In genomic region chr3:138593488-138594149, GRCh38 we compare ENCODE assay signal across 8 cellular contexts. TPM values are rescaled to one million over a fixed set of nuclear protein-coding genes. Genes with fewer than 3 reads are reported as not detected.
DNase-seq lines count a peak whose midpoint lies in the region; ATAC-seq and TF ChIP-seq lines count a peak whose summit lies in the region.

No MANE protein-coding gene starts in this region.

- peak overlapping the region; percentile 88 for H3K27ac ChIP-seq in CD4-positive, CD25-positive, alpha-beta regulatory T cell (ENCODE audit: insufficient read depth, low read length, poor library complexity, severe bottlenecking)
- H3K27ac ChIP-seq in OCI-LY7 (ENCODE audit: low read depth, low read length, poor library complexity, severe bottlenecking) (peak overlapping the region; percentile 83), neural progenitor cell (no peak overlapping the region)

- no peaks in the 10 kb centered on the region for H3K9me3 Mint-ChIP-seq in CD4-positive, CD25-positive, alpha-beta regulatory T cell
- H3K9me3 Mint-ChIP-seq in endothelial cell (ENCODE audit: unreplicated experiment) = no peaks in the 10 kb centered on the region
- H3K9me3 Mint-ChIP-seq in neural progenitor cell = no peaks in the 10 kb centered on the region

- peaks cover 14% of the 10 kb centered on the region for H3F3A ChIP-seq in neural progenitor cell (ENCODE audit: low read depth)

- POLR2A ChIA-PET in OCI-LY7 (lab: Charles Lee) = interaction anchor here (0.6 to 3.5 kb wide), 11 partner anchors 8 to 336 kb away, joined by 3 to 18 read pairs (median 3); no protein-coding TSS in a partner anchor

- no peaks in the 10 kb centered on the region for H3K79me2 ChIP-seq in OCI-LY7 (ENCODE audit: insufficient read depth, low read depth, low read length)
- peaks cover 17% of the 10 kb centered on the region for H3K79me2 ChIP-seq in neural progenitor cell (ENCODE audit: low read depth)

- H3K36me3 ChIP-seq in CD4-positive, CD25-positive, alpha-beta regulatory T cell (ENCODE audit: control insufficient read depth, insufficient read depth, low read length) = no peaks in the 10 kb centered on the region
- H3K36me3 ChIP-seq in OCI-LY7 (ENCODE audit: insufficient read depth, low read length) (no peaks in the 10 kb centered on the region), neural progenitor cell (no peaks in the 10 kb centered on the region)

- H3K36me3 Mint-ChIP-seq in CD4-positive, CD25-positive, alpha-beta regulatory T cell = peaks cover 7% of the 10 kb centered on the region
- H3K36me3 Mint-ChIP-seq in endothelial cell (ENCODE audit: low read depth, unreplicated experiment) (no peaks in the 10 kb centered on the region), neural progenitor cell (no peaks in the 10 kb centered on the region)

- peaks cover 4 to 18% (median 8%) of the 10 kb centered on the region in 4 donors for H3K4me1 Mint-ChIP-seq in CD4-positive, CD25-positive, alpha-beta regulatory T cell
- H3K4me1 Mint-ChIP-seq in endothelial cell (ENCODE audit: unreplicated experiment) (peaks cover 4% of the 10 kb centered on the region), neural progenitor cell (peaks cover 12% of the 10 kb centered on the region)

- intact Hi-C loops in OCI-LY7 (cut with micrococcal nuclease; ENCODE audit: unreplicated experiment) = loop anchor here (1.0 to 10.0 kb wide), 6 partner anchors 93 to 529 kb away; partner anchors contain the start of genes DBR1 and PIK3CB

- peak overlapping the region in 2 of 3 donors; percentile 94 to 95 for H3K27ac Mint-ChIP-seq in CD4-positive, CD25-positive, alpha-beta regulatory T cell
- no peak overlapping the region for H3K27ac Mint-ChIP-seq in endothelial cell (ENCODE audit: unreplicated experiment)
- no peak overlapping the region for H3K27ac Mint-ChIP-seq in neural progenitor cell

- H3K4me3 Mint-ChIP-seq in CD4-positive, CD25-positive, alpha-beta regulatory T cell = peak overlapping the region; percentile 91 to 96 (median 93)
- peak overlapping the region; percentile 91 for H3K4me3 Mint-ChIP-seq in endothelial cell (ENCODE audit: unreplicated experiment)
- H3K4me3 Mint-ChIP-seq in neural progenitor cell = peak overlapping the region; percentile 95

- CTCF ChIA-PET in OCI-LY7 (lab: Charles Lee; ENCODE audit: unreplicated experiment) = interaction anchor here (1.6 to 2.8 kb wide), 2 partner anchors 319 to 322 kb away, joined by 4 to 37 read pairs; no protein-coding TSS in a partner anchor

- H3K9me3 ChIP-seq in CD4-positive, CD25-positive, alpha-beta regulatory T cell (ENCODE audit: control insufficient read depth in 2 of 2, low read length in 2 of 2) = peaks cover 0 to 4% of the 10 kb centered on the region in 2 experiments
- H3K9me3 ChIP-seq in OCI-LY7 (ENCODE audit: low read length) (peaks cover 3% of the 10 kb centered on the region; the same call in 1 of the 2 replicates), neural progenitor cell (ENCODE audit: low read depth) (no peaks in the 10 kb centered on the region)

- BruUV-seq in OCI-LY7 (replicated peaks; lab: Mats Ljungman, UMichigan) = TSS peak; percentile 75

- H2AFZ ChIP-seq in OCI-LY7 (ENCODE audit: low read length) = peak overlapping the region; percentile 98
- peak overlapping the region; percentile 91 for H2AFZ ChIP-seq in neural progenitor cell (replicated peaks)

- ATAC-seq in CD4-positive, CD25-positive, alpha-beta regulatory T cell (ENCODE audit: low read depth in 2 of 2) = no peak
- ATAC-seq in GM21515 (IDR thresholded peaks at IDR 0.05; ENCODE audit: unreplicated experiment) = no peak

- no peaks in the 10 kb centered on the region for H3K9me2 ChIP-seq in OCI-LY7 (ENCODE audit: insufficient read depth, low read length)

- H3K27me3 ChIP-seq in CD4-positive, CD25-positive, alpha-beta regulatory T cell (ENCODE audit: control insufficient read depth, insufficient read depth, low read length) = no peaks in the 10 kb centered on the region
- H3K27me3 ChIP-seq in neural progenitor cell = no peaks in the 10 kb centered on the region

- no peaks in the 10 kb centered on the region for H4K20me1 ChIP-seq in OCI-LY7 (ENCODE audit: insufficient read depth, low read length)
- H4K20me1 ChIP-seq in neural progenitor cell (ENCODE audit: low read depth) = no peaks in the 10 kb centered on the region

- H3K27me3 Mint-ChIP-seq in CD4-positive, CD25-positive, alpha-beta regulatory T cell = peaks cover 4% of the 10 kb centered on the region
- H3K27me3 Mint-ChIP-seq in endothelial cell (ENCODE audit: unreplicated experiment) (no peaks in the 10 kb centered on the region), neural progenitor cell (ENCODE audit: insufficient read depth, low read depth) (peaks cover 7% of the 10 kb centered on the region)

- TF ChIP-seq CTCF in OCI-LY7 (conservative IDR thresholded peaks at IDR 0.05; ENCODE audit: low read length) (no peak), endothelial cell (IDR thresholded peaks at IDR 0.05; ENCODE audit: unreplicated experiment) (no peak), neural progenitor cell (IDR thresholded peaks at IDR 0.05) (no peak)

- peak overlapping the region; percentile 39 for H3K9ac ChIP-seq in neural progenitor cell

- peak overlapping the region; percentile 78 for H3K4me3 ChIP-seq in CD4-positive, CD25-positive, alpha-beta regulatory T cell (ENCODE audit: low read depth, low read length)
- H3K4me3 ChIP-seq in OCI-LY7 (ENCODE audit: low read depth, low read length, poor library complexity, severe bottlenecking) (peak overlapping the region; percentile 76), neural progenitor cell (peak overlapping the region; percentile 80)

- DNase-seq in CD4-positive, CD25-positive, alpha-beta regulatory T cell = no peak
- DNase-seq in OCI-LY7 (ENCODE audit: low spot score) (no peak), endothelial cell (ENCODE audit: low spot score) (no peak), neural progenitor cell (ENCODE audit: low spot score) (no peak), NCI-H1694 treated with DMSO at 0.1 percent for 48 hours (lab: John Stamatoyannopoulos, UW) (no peak), NCI-H526 treated with DMSO at 0.1 percent for 48 hours (lab: John Stamatoyannopoulos, UW) (no peak)
- DNase-seq in activated CD8-positive, alpha-beta memory T cell treated with anti-CD3 and anti-CD28 coated beads, Interleukin-2, amount 50 U/mL, for 48 hours = no peak

- H3K4me2 ChIP-seq in OCI-LY7 (ENCODE audit: low read length) (peak overlapping the region; percentile 99), neural progenitor cell (peak overlapping the region; percentile 81)

- peaks cover 4% of the 10 kb centered on the region for H3K4me1 ChIP-seq in CD4-positive, CD25-positive, alpha-beta regulatory T cell (ENCODE audit: control insufficient read depth, insufficient read depth, low read length, poor library complexity, severe bottlenecking)
- H3K4me1 ChIP-seq in OCI-LY7 (ENCODE audit: insufficient read depth, low read length, poor library complexity, severe bottlenecking) (peaks cover 21% of the 10 kb centered on the region), neural progenitor cell (peaks cover 8% of the 10 kb centered on the region)

RNA-seq across cellular contexts. Expression of gene CEP70, which starts 0.4 kb away (rescaled TPM):
- total RNA-seq in CD4-positive, CD25-positive, alpha-beta regulatory T cell = 15.6 TPM
- polyA plus RNA-seq in CD4-positive, CD25-positive, alpha-beta regulatory T cell = 1 to 10 TPM; 3.8 to 8.3 (median 5.5) TPM
- 29.2 and 34.2 TPM in 2 replicates for total RNA-seq in OCI-LY7 (2014; rRNA removed; shearing (Covaris generic))
- 32.3 and 37.3 TPM in 2 replicates for total RNA-seq in OCI-LY7 (2022)
- 12.3 TPM for total RNA-seq in endothelial cell (ENCODE audit: unreplicated experiment)
- total RNA-seq in neural progenitor cell (ENCODE audit: low replicate concordance) = 59.8 and 101 TPM in 2 replicates

RNA-seq across cellular contexts. Expression of gene FAIM, which starts 15.0 kb away (rescaled TPM):
- 1.7 TPM for total RNA-seq in CD4-positive, CD25-positive, alpha-beta regulatory T cell
- 1 to 10 TPM; 5.4 to 9.7 (median 8.5) TPM for polyA plus RNA-seq in CD4-positive, CD25-positive, alpha-beta regulatory T cell
- not detected in 2 replicates for total RNA-seq in OCI-LY7 (2014; rRNA removed; shearing (Covaris generic))
- total RNA-seq in OCI-LY7 (2022) (2.0 and 3.1 TPM in 2 replicates), endothelial cell (ENCODE audit: unreplicated experiment) (5.5 TPM), neural progenitor cell (ENCODE audit: low replicate concordance) (9.8 and 13.2 TPM in 2 replicates)

Comparison
In these comparisons a context has a peak if more than half of its experiments do, and no peak if none do; other contexts are left out.
1. H3K27ac Mint-ChIP-seq: peak in CD4-positive, CD25-positive, alpha-beta regulatory T cell (2 of 3); none in endothelial cell (single experiment) and neural progenitor cell (single experiment).
2. Peak in every context shown above with its lines, with median percentiles within 50 percentile points of each other: H3K4me3 ChIP-seq and H3K4me3 Mint-ChIP-seq.